Comparison of ENCODE assay signal across 25 cellular contexts in genomic region chr2:19857100-19857499, GRCh38. TPM values are rescaled to one million over a fixed set of nuclear protein-coding genes. Genes with fewer than 3 reads are reported as not detected.
DNase-seq lines count a peak whose midpoint lies in the region; TF ChIP-seq lines count a peak whose summit lies in the region.
"Had no signal": no experiment of that assay in that cellular context is flagged by ENCODE, and none has a peak within 500 bp of the region (broad histone marks: within the 10 kb centered on the region; RNA-seq: fewer than 3 reads in every experiment).

No MANE protein-coding gene starts in this region.

- intact Hi-C loops in activated CD4-positive, alpha-beta memory T cell treated with anti-CD3 and anti-CD28 coated beads for 36 hours (cut with micrococcal nuclease), result no loop called here

- H3K4me3 Mint-ChIP-seq in type B pancreatic cell, result peak overlapping the region; percentile 18
- H3K4me3 Mint-ChIP-seq in activated CD4-positive, alpha-beta memory T cell treated with anti-CD3 and anti-CD28 coated beads for 36 hours, result no peak overlapping the region

- POLR2A ChIA-PET in activated CD4-positive, alpha-beta memory T cell treated with anti-CD3 and anti-CD28 coated beads for 36 hours (lab: Charles Lee), result no interaction called here

- peaks cover 29% of the 10 kb centered on the region for H3K4me1 Mint-ChIP-seq in type B pancreatic cell (ENCODE audit: unreplicated experiment)
- no peaks in the 10 kb centered on the region for H3K4me1 Mint-ChIP-seq in activated CD4-positive, alpha-beta memory T cell treated with anti-CD3 and anti-CD28 coated beads for 36 hours (ENCODE audit: low read depth)

- TF ChIP-seq POLR2A in NB4 (IDR thresholded peaks at IDR 0.05; ENCODE audit: extremely low read depth, insufficient read length), result no peak

- no peak overlapping the region for H3K27ac Mint-ChIP-seq in type B pancreatic cell
- no peak overlapping the region for H3K27ac Mint-ChIP-seq in activated CD4-positive, alpha-beta memory T cell treated with anti-CD3 and anti-CD28 coated beads for 36 hours

- no peaks in the 10 kb centered on the region for H3K9me3 Mint-ChIP-seq in type B pancreatic cell
- no peaks in the 10 kb centered on the region for H3K9me3 Mint-ChIP-seq in activated CD4-positive, alpha-beta memory T cell treated with anti-CD3 and anti-CD28 coated beads for 36 hours

- no peaks in the 10 kb centered on the region for H3K36me3 Mint-ChIP-seq in type B pancreatic cell
- H3K36me3 Mint-ChIP-seq in activated CD4-positive, alpha-beta memory T cell treated with anti-CD3 and anti-CD28 coated beads for 36 hours, result no peaks in the 10 kb centered on the region

- H3K4me3 ChIP-seq in NB4 (ENCODE audit: low read depth, low read length), result no peak overlapping the region
- H3K4me3 ChIP-seq: GM23248, PC-9, SJSA1 had no signal

- peak; percentile 59 for DNase-seq in NB4 (ENCODE audit: low read depth)
- peak; percentile 25 for DNase-seq in dermis blood vessel endothelial cell
- peak; percentile 24 to 30 for DNase-seq in lung microvascular endothelial cell (ENCODE audit: low read depth in 2 of 2)
- no peak for DNase-seq in type B pancreatic cell (ENCODE audit: extremely low spot score, unreplicated experiment)
- no peak for DNase-seq in activated CD4-positive, alpha-beta T cell treated with anti-CD3 and anti-CD28 coated beads for 48 hours
- DNase-seq in activated CD4-positive, alpha-beta memory T cell treated with anti-CD3 and anti-CD28 coated beads for 36 hours, result no peak
- DNase-seq in activated gamma-delta T cell (lab: John Stamatoyannopoulos, UW), result no peak
- DNase-seq: 8988T; ACHN; BE2C; Calu3; DMS153; DND-41; GM23248; H7; NCI-H1105; NCI-H146; NCI-H1930; NCI-H2107; NCI-H446; NCI-H524 treated with DMSO at 0.1 percent for 48 hours; NCI-H774; NK-92 treated with Interleukin-12 subunit alpha and Interleukin-12 subunit beta, amount 100 ng/mL, for 24 hours; PC-9 had no signal

- TF ChIP-seq CTCF in NB4 (IDR thresholded peaks at IDR 0.05; ENCODE audit: low read depth, low read length) (no peak), type B pancreatic cell (conservative IDR thresholded peaks at IDR 0.05) (no peak)

- CTCF ChIA-PET in activated CD4-positive, alpha-beta memory T cell treated with anti-CD3 and anti-CD28 coated beads for 36 hours (lab: Charles Lee), result no interaction called here

- H3K27me3 Mint-ChIP-seq in type B pancreatic cell, result peaks cover 39% of the 10 kb centered on the region
- peaks cover 3% of the 10 kb centered on the region for H3K27me3 Mint-ChIP-seq in activated CD4-positive, alpha-beta memory T cell treated with anti-CD3 and anti-CD28 coated beads for 36 hours

RNA-seq across cellular contexts. Expression of gene TTC32, which starts 44.7 kb away (rescaled TPM):
- total RNA-seq in dermis blood vessel endothelial cell (8.1 and 9.4 TPM in 2 replicates), lung microvascular endothelial cell (3.9 and 8.3 TPM in 2 replicates), type B pancreatic cell (ENCODE audit: low replicate concordance) (14.0 and 19.0 TPM in 2 replicates)
- 10 to 100 TPM; 14.2 to 17.3 TPM for total RNA-seq in activated CD4-positive, alpha-beta memory T cell treated with anti-CD3 and anti-CD28 coated beads for 36 hours

Comparison
In these comparisons a context has a peak if more than half of its experiments do, and no peak if none do; other contexts are left out.
1. DNase-seq: peak in NB4 (single experiment), dermis blood vessel endothelial cell (single experiment) and lung microvascular endothelial cell (2 of 2); none in type B pancreatic cell (single experiment), activated CD4-positive, alpha-beta T cell treated with anti-CD3 and anti-CD28 coated beads for 48 hours (single experiment), activated CD4-positive, alpha-beta memory T cell treated with anti-CD3 and anti-CD28 coated beads for 36 hours (single experiment) and activated gamma-delta T cell (single experiment).